26 cellular contexts compared by ENCODE assay signal in genomic region chr1:112320035-112320429, GRCh38.
"Had no signal": no experiment of that assay in that cellular context is flagged by ENCODE, and none has a peak within 500 bp of the region (broad histone marks: within the 10 kb centered on the region; RNA-seq: fewer than 3 reads in every experiment).

No MANE protein-coding gene starts in this region.

- FAIRE-seq: TTC549 had no signal

- H3K4me1 Mint-ChIP-seq: activated B cell treated with CpG ODN at 0.5 μM for 24 hours; activated CD8-positive, alpha-beta memory T cell treated with anti-CD3 and anti-CD28 coated beads, Interleukin-2, amount 10 ng/mL, durations not matched to agents 7 days and 5 days; activated naive CD8-positive, alpha-beta T cell treated with anti-CD3 and anti-CD28 coated beads, Interleukin-2, amount 50 U/mL, for 24 hours had no signal

- H3K4me1 ChIP-seq: body of pancreas had no signal

- H3K27me3 ChIP-seq: ascending aorta, body of pancreas had no signal

- H3K27ac Mint-ChIP-seq: activated B cell treated with CpG ODN at 0.5 μM for 24 hours; activated CD4-positive, alpha-beta T cell treated with anti-CD3 and anti-CD28 coated beads, Interleukin-2, amount 10 ng/mL, durations not matched to agents 24 days and 14 days; activated CD8-positive, alpha-beta memory T cell treated with anti-CD3 and anti-CD28 coated beads, Interleukin-2, amount 10 ng/mL, durations not matched to agents 7 days and 5 days; activated naive CD4-positive, alpha-beta T cell treated with anti-CD3 and anti-CD28 coated beads, Interleukin-2, amount 50 U/mL, for 72 hours; activated naive CD8-positive, alpha-beta T cell treated with anti-CD3 and anti-CD28 coated beads, Interleukin-2, amount 50 U/mL, for 24 hours; activated T-cell treated with anti-CD3 and anti-CD28 coated beads, Interleukin-2, amount 50 U/mL, for 24 hours; activated T-helper 1 cell treated with anti-CD3 and anti-CD28 coated beads, Interleukin-12 subunit alpha, Interleukin-12 subunit beta, Interleukin-2, Interleukin-4 antibody, amounts not matched to agents 30 ng/mL and 10 ng/mL and 1 ng/mL, durations not matched to agents 14 hours and 24 hours and 36 hours had no signal

- H3K4me3 ChIP-seq: ascending aorta, body of pancreas, cardiac muscle cell had no signal

- DNase-seq: activated B cell treated with CpG ODN at 0.5 μM for 24 hours; activated CD4-positive, alpha-beta T cell treated with anti-CD3 and anti-CD28 coated beads for 1 hour; activated CD4-positive, alpha-beta T cell treated with anti-CD3 and anti-CD28 coated beads, Interleukin-2, amount 10 ng/mL, durations not matched to agents 24 days and 14 days; activated CD4-positive, alpha-beta T cell treated with anti-CD3 and anti-CD28 coated beads, Interleukin-2, amount 50 U/mL, for 48 hours; activated CD8-positive, alpha-beta memory T cell treated with anti-CD3 and anti-CD28 coated beads, Interleukin-2, amount 10 ng/mL, durations not matched to agents 7 days and 5 days; activated effector memory CD4-positive, alpha-beta T cell treated with Interleukin-2 at 50 U/mL for 16 hours; activated naive CD4-positive, alpha-beta T cell treated with Interleukin-2 at 50 U/mL for 16 hours; activated naive CD8-positive, alpha-beta T cell treated with anti-CD3 and anti-CD28 coated beads, Interleukin-2, amount 50 U/mL, for 24 hours; activated T-cell treated with anti-CD3 and anti-CD28 coated beads, Interleukin-2, amount 50 U/mL, for 24 hours; amniotic stem cell; body of pancreas; cerebellar nuclear complex; Karpas-422; NCI-H1105 treated with DMSO at 0.1 percent for 48 hours; NCI-H1436 treated with DMSO at 0.1 percent for 48 hours; NCI-H187; NCI-H2081; NCI-H510A treated with DMSO at 0.1 percent for 48 hours; SIG-M5; T-helper 2 cell; T1000 had no signal

- H3K4me3 Mint-ChIP-seq: activated B cell treated with CpG ODN at 0.5 μM for 24 hours; activated CD4-positive, alpha-beta T cell treated with anti-CD3 and anti-CD28 coated beads, Interleukin-2, amount 10 ng/mL, durations not matched to agents 24 days and 14 days; activated CD8-positive, alpha-beta memory T cell treated with anti-CD3 and anti-CD28 coated beads, Interleukin-2, amount 10 ng/mL, durations not matched to agents 7 days and 5 days; activated naive CD8-positive, alpha-beta T cell treated with anti-CD3 and anti-CD28 coated beads, Interleukin-2, amount 50 U/mL, for 24 hours; activated T-cell treated with anti-CD3 and anti-CD28 coated beads, Interleukin-2, amount 50 U/mL, for 24 hours; activated T-helper 1 cell treated with anti-CD3 and anti-CD28 coated beads, Interleukin-12 subunit alpha, Interleukin-12 subunit beta, Interleukin-2, Interleukin-4 antibody, amounts not matched to agents 30 ng/mL and 10 ng/mL and 1 ng/mL, durations not matched to agents 14 hours and 24 hours and 36 hours had no signal

- H3K36me3 ChIP-seq: ascending aorta, cardiac muscle cell had no signal

- H3K9me3 ChIP-seq: ascending aorta, body of pancreas had no signal

- ATAC-seq: activated CD8-positive, alpha-beta memory T cell treated with anti-CD3 and anti-CD28 coated beads, Interleukin-2, amount 10 ng/mL, durations not matched to agents 7 days and 5 days; activated naive CD4-positive, alpha-beta T cell treated with anti-CD3 and anti-CD28 coated beads, Interleukin-2, amount 50 U/mL, for 72 hours; activated naive CD8-positive, alpha-beta T cell treated with anti-CD3 and anti-CD28 coated beads, Interleukin-2, amount 50 U/mL, for 24 hours; body of pancreas had no signal

- H3K27ac ChIP-seq: ascending aorta, body of pancreas, cardiac muscle cell had no signal

- H3K36me3 Mint-ChIP-seq: activated CD8-positive, alpha-beta memory T cell treated with anti-CD3 and anti-CD28 coated beads, Interleukin-2, amount 10 ng/mL, durations not matched to agents 7 days and 5 days; activated naive CD4-positive, alpha-beta T cell treated with anti-CD3 and anti-CD28 coated beads, Interleukin-2, amount 50 U/mL, for 72 hours had no signal
